Comparison of ENCODE assay signal across 25 cellular contexts in the genomic region with DNA sequence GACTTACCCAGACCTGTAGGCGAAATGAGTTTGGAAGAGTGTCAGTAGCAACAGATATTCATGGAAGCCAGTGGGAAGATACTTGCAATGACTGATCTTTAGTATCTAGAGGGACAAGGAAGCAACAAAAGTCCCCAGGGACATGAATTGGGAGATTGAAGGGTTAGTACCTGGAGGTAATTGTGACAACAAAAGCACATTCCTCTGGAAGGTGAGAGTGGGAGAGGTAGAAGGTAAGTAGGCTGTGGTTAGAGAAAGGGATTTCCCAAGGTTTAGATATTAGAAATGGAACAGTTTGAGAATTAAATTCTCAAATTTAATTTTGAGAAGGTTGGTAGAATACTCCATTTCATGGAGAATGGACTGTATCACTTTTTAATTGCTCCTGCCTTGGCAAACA.
DNase-seq lines count a peak whose midpoint lies in the region; ATAC-seq and TF ChIP-seq lines count a peak whose summit lies in the region.
"Had no signal": no experiment of that assay in that cellular context is flagged by ENCODE, and none has a peak within 500 bp of the region (broad histone marks: within the 10 kb centered on the region; RNA-seq: fewer than 3 reads in every experiment).

No MANE protein-coding gene starts in this region.

- no peaks in the 10 kb centered on the region for H3K27me3 Mint-ChIP-seq in activated CD8-positive, alpha-beta T cell treated with anti-CD3 and anti-CD28 coated beads for 36 hours
- H3K27me3 Mint-ChIP-seq in activated CD8-positive, alpha-beta T cell treated with anti-CD3 and anti-CD28 coated beads, Interleukin-2, amount 10 ng/mL, durations not matched to agents 7 days and 5 days (ENCODE audit: low read depth), result no peaks in the 10 kb centered on the region
- no peaks in the 10 kb centered on the region for H3K27me3 Mint-ChIP-seq in dendritic cell treated with granulocyte-macrophage colony-stimulating factor and Interleukin-4, amounts not matched to agents 40 ng/mL and 50 ng/mL, for 4 days
- H3K27me3 Mint-ChIP-seq in stimulated activated naive B cell treated with anti-CD40 and anti-IgM and Interleukin-4, amounts not matched to agents 10 μg/mL and 1 μg/mL and 100 μg/mL, for 72 hours, result no peaks in the 10 kb centered on the region

- no peak overlapping the region for H3K4me3 Mint-ChIP-seq in activated CD8-positive, alpha-beta T cell treated with anti-CD3 and anti-CD28 coated beads for 36 hours
- no peak overlapping the region for H3K4me3 Mint-ChIP-seq in activated CD8-positive, alpha-beta T cell treated with anti-CD3 and anti-CD28 coated beads, Interleukin-2, amount 10 ng/mL, durations not matched to agents 7 days and 5 days
- H3K4me3 Mint-ChIP-seq in dendritic cell treated with granulocyte-macrophage colony-stimulating factor and Interleukin-4, amounts not matched to agents 40 ng/mL and 50 ng/mL, for 4 days, result no peak overlapping the region
- no peak overlapping the region for H3K4me3 Mint-ChIP-seq in stimulated activated naive B cell treated with anti-CD40 and anti-IgM and Interleukin-4, amounts not matched to agents 10 μg/mL and 1 μg/mL and 100 μg/mL, for 72 hours
- H3K4me3 Mint-ChIP-seq: neural crest cell; stimulated activated effector memory CD8-positive, alpha-beta T cell treated with anti-CD3 and anti-CD28 coated beads, Interleukin-12 subunit alpha, Interleukin-12 subunit beta, amount 100 ng/mL, for 72 hours had no signal

- CTCF ChIA-PET in activated CD8-positive, alpha-beta T cell treated with anti-CD3 and anti-CD28 coated beads for 36 hours (lab: Charles Lee), result no interaction called here
- CTCF ChIA-PET in activated CD8-positive, alpha-beta T cell treated with anti-CD3 and anti-CD28 coated beads, Interleukin-2, amount 10 ng/mL, durations not matched to agents 7 days and 5 days (lab: Charles Lee), result no interaction called here

- no peak for TF ChIP-seq CTCF in activated CD8-positive, alpha-beta T cell treated with anti-CD3 and anti-CD28 coated beads for 36 hours (IDR thresholded peaks at IDR 0.05)

- no peak for ATAC-seq in activated CD8-positive, alpha-beta T cell treated with anti-CD3 and anti-CD28 coated beads for 36 hours
- ATAC-seq in activated CD8-positive, alpha-beta T cell treated with anti-CD3 and anti-CD28 coated beads, Interleukin-2, amount 10 ng/mL, durations not matched to agents 7 days and 5 days, result no peak
- no peak for ATAC-seq in stimulated activated naive B cell treated with anti-CD40 and anti-IgM and Interleukin-4, amounts not matched to agents 10 μg/mL and 1 μg/mL and 100 μg/mL, for 72 hours (replicated peaks)
- ATAC-seq in GM21423 (IDR thresholded peaks at IDR 0.05; ENCODE audit: unreplicated experiment) (no peak), GM18873 (IDR thresholded peaks at IDR 0.05; ENCODE audit: low FRiP score, unreplicated experiment) (no peak), GM18517 (IDR thresholded peaks at IDR 0.05; ENCODE audit: unreplicated experiment) (no peak)
- ATAC-seq: gastroesophageal sphincter; left cardiac atrium; stimulated activated effector memory CD8-positive, alpha-beta T cell treated with anti-CD3 and anti-CD28 coated beads, Interleukin-12 subunit alpha, Interleukin-12 subunit beta, amount 100 ng/mL, for 72 hours had no signal

- POLR2A ChIA-PET in activated CD8-positive, alpha-beta T cell treated with anti-CD3 and anti-CD28 coated beads for 36 hours (lab: Charles Lee), result interaction anchor here (1.4 kb wide), 1 partner anchor 14 kb away, joined by 3 read pairs; no protein-coding TSS in a partner anchor
- POLR2A ChIA-PET in activated CD8-positive, alpha-beta T cell treated with anti-CD3 and anti-CD28 coated beads, Interleukin-2, amount 10 ng/mL, durations not matched to agents 7 days and 5 days (lab: Charles Lee), result no interaction called here

- peaks cover 8% of the 10 kb centered on the region for H3K36me3 Mint-ChIP-seq in activated CD8-positive, alpha-beta T cell treated with anti-CD3 and anti-CD28 coated beads for 36 hours (ENCODE audit: low read depth)
- peaks cover 5% of the 10 kb centered on the region for H3K36me3 Mint-ChIP-seq in activated CD8-positive, alpha-beta T cell treated with anti-CD3 and anti-CD28 coated beads, Interleukin-2, amount 10 ng/mL, durations not matched to agents 7 days and 5 days (ENCODE audit: low read depth)
- H3K36me3 Mint-ChIP-seq in dendritic cell treated with granulocyte-macrophage colony-stimulating factor and Interleukin-4, amounts not matched to agents 40 ng/mL and 50 ng/mL, for 4 days (ENCODE audit: low read depth), result peaks cover 5% of the 10 kb centered on the region
- H3K36me3 Mint-ChIP-seq in stimulated activated naive B cell treated with anti-CD40 and anti-IgM and Interleukin-4, amounts not matched to agents 10 μg/mL and 1 μg/mL and 100 μg/mL, for 72 hours, result peaks cover 6 to 25% of the 10 kb centered on the region in 2 donors

- no peaks in the 10 kb centered on the region for H3K36me3 ChIP-seq in H7 (replicated peaks; ENCODE audit: control insufficient read depth, insufficient read depth, low read length)
- H3K36me3 ChIP-seq: breast epithelium, gastroesophageal sphincter had no signal

- no peaks in the 10 kb centered on the region for H3K27me3 ChIP-seq in H7 (ENCODE audit: control insufficient read depth, insufficient read depth, low read length)
- H3K27me3 ChIP-seq: breast epithelium, gastroesophageal sphincter had no signal

- H3K4me3 ChIP-seq in H7 (ENCODE audit: insufficient read depth, low read depth, low read length), result no peak overlapping the region
- H3K4me3 ChIP-seq: breast epithelium, gastroesophageal sphincter had no signal

- peaks cover 28% of the 10 kb centered on the region for H3K4me1 Mint-ChIP-seq in activated CD8-positive, alpha-beta T cell treated with anti-CD3 and anti-CD28 coated beads for 36 hours (ENCODE audit: low read depth)
- H3K4me1 Mint-ChIP-seq in activated CD8-positive, alpha-beta T cell treated with anti-CD3 and anti-CD28 coated beads, Interleukin-2, amount 10 ng/mL, durations not matched to agents 7 days and 5 days (ENCODE audit: low read depth), result no peaks in the 10 kb centered on the region
- peaks cover 38% of the 10 kb centered on the region for H3K4me1 Mint-ChIP-seq in dendritic cell treated with granulocyte-macrophage colony-stimulating factor and Interleukin-4, amounts not matched to agents 40 ng/mL and 50 ng/mL, for 4 days (ENCODE audit: low read depth)
- peaks cover 29 to 31% of the 10 kb centered on the region in 2 donors for H3K4me1 Mint-ChIP-seq in stimulated activated naive B cell treated with anti-CD40 and anti-IgM and Interleukin-4, amounts not matched to agents 10 μg/mL and 1 μg/mL and 100 μg/mL, for 72 hours
- H3K4me1 Mint-ChIP-seq: neural crest cell had no signal

- peak overlapping the region; percentile 10 for H3K27ac Mint-ChIP-seq in activated CD8-positive, alpha-beta T cell treated with anti-CD3 and anti-CD28 coated beads for 36 hours
- no peak overlapping the region for H3K27ac Mint-ChIP-seq in activated CD8-positive, alpha-beta T cell treated with anti-CD3 and anti-CD28 coated beads, Interleukin-2, amount 10 ng/mL, durations not matched to agents 7 days and 5 days
- H3K27ac Mint-ChIP-seq in dendritic cell treated with granulocyte-macrophage colony-stimulating factor and Interleukin-4, amounts not matched to agents 40 ng/mL and 50 ng/mL, for 4 days, result peak overlapping the region; percentile 4
- H3K27ac Mint-ChIP-seq in stimulated activated naive B cell treated with anti-CD40 and anti-IgM and Interleukin-4, amounts not matched to agents 10 μg/mL and 1 μg/mL and 100 μg/mL, for 72 hours, result peak overlapping the region; percentile 1
- H3K27ac Mint-ChIP-seq: stimulated activated effector memory CD8-positive, alpha-beta T cell treated with anti-CD3 and anti-CD28 coated beads, Interleukin-12 subunit alpha, Interleukin-12 subunit beta, amount 100 ng/mL, for 72 hours had no signal

- intact Hi-C loops in activated CD8-positive, alpha-beta T cell treated with anti-CD3 and anti-CD28 coated beads for 36 hours (cut with micrococcal nuclease), result no loop called here
- intact Hi-C loops in dendritic cell treated with granulocyte-macrophage colony-stimulating factor and Interleukin-4, amounts not matched to agents 40 ng/mL and 50 ng/mL, for 4 days (cut with micrococcal nuclease), result no loop called here

- no peaks in the 10 kb centered on the region for H3K9me3 Mint-ChIP-seq in activated CD8-positive, alpha-beta T cell treated with anti-CD3 and anti-CD28 coated beads for 36 hours
- no peaks in the 10 kb centered on the region for H3K9me3 Mint-ChIP-seq in activated CD8-positive, alpha-beta T cell treated with anti-CD3 and anti-CD28 coated beads, Interleukin-2, amount 10 ng/mL, durations not matched to agents 7 days and 5 days (ENCODE audit: insufficient read depth)
- H3K9me3 Mint-ChIP-seq in dendritic cell treated with granulocyte-macrophage colony-stimulating factor and Interleukin-4, amounts not matched to agents 40 ng/mL and 50 ng/mL, for 4 days, result no peaks in the 10 kb centered on the region
- peaks cover 0 to 4% of the 10 kb centered on the region in 2 donors for H3K9me3 Mint-ChIP-seq in stimulated activated naive B cell treated with anti-CD40 and anti-IgM and Interleukin-4, amounts not matched to agents 10 μg/mL and 1 μg/mL and 100 μg/mL, for 72 hours
- H3K9me3 Mint-ChIP-seq: stimulated activated effector memory CD8-positive, alpha-beta T cell treated with anti-CD3 and anti-CD28 coated beads, Interleukin-12 subunit alpha, Interleukin-12 subunit beta, amount 100 ng/mL, for 72 hours had no signal

- DNase-seq in activated CD8-positive, alpha-beta T cell treated with anti-CD3 and anti-CD28 coated beads for 36 hours, result no peak
- DNase-seq in activated CD8-positive, alpha-beta T cell treated with anti-CD3 and anti-CD28 coated beads, Interleukin-2, amount 10 ng/mL, durations not matched to agents 7 days and 5 days, result no peak
- peak; percentile 22 for DNase-seq in H7
- DNase-seq in stimulated activated naive B cell treated with anti-CD40 and anti-IgM and Interleukin-4, amounts not matched to agents 10 μg/mL and 1 μg/mL and 100 μg/mL, for 72 hours, result no peak
- DNase-seq: activated naive CD4-positive, alpha-beta T cell treated with Interleukin-2 at 50 U/mL for 16 hours; DMS153; HCEC 1CT; hippocampal formation; Kasumi-1; left cardiac atrium; mammary epithelial cell; NCI-H146; NCI-H226; retina; SHP77 treated with DMSO at 0.1 percent for 48 hours; substantia nigra; T1000 had no signal
